In the genomic region with DNA sequence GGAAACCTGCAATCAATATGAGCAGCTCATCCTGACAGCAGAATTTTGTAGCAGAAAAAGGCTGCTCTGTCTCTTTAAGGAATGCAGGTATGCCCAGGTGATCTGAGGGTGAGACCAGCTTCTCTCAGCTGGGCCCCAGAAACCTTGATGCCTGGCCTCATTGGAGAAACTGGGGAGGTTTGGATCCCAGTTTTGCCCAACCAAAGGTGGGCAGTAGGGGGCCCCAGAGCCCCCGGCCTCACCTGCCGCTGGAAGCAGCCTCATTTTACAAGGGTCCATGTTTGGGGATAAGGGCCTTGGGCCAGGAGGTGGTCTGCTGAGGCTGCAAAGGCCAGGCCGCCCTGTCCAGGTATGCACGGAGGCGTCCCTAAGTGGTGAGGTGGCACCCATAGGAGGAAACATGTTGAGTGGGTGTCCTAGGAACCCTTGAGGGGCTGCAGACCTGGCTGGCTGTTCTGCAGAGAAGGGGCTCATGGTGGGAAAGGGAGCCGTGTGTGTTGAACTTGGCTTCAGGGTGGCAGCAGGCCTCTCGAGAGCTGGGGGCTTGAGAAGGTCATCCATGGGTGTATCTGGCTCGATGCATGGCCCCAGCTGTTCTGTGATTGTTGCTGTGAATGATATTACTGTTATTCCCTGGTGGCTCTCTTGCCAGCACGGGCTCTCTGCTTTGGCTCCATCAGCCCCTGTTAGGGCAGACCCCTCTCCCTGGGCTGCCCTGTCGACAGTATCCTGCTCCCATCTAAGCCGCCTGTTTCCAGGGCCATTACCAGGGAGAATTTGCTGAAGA, we compare ENCODE assay signal across 25 cellular contexts.
"Had no signal": no experiment of that assay in that cellular context is flagged by ENCODE, and none has a peak within 500 bp of the region (broad histone marks: within the 10 kb centered on the region; RNA-seq: fewer than 3 reads in every experiment).

No MANE protein-coding gene starts in this region.

- H3K4me3 ChIP-seq: ascending aorta, body of pancreas, MG63 had no signal

- H3K9ac ChIP-seq: KMS-11 had no signal

- H3K36me3 ChIP-seq: ascending aorta, MG63 had no signal

- H3K4me1 ChIP-seq: ascending aorta, body of pancreas had no signal

- H3K27me3 ChIP-seq: ascending aorta, body of pancreas, MG63 had no signal

- DNase-seq: activated CD4-positive, alpha-beta T cell treated with anti-CD3 and anti-CD28 coated beads for 48 hours; activated CD4-positive, alpha-beta T cell treated with anti-CD3 and anti-CD28 coated beads, Interleukin-2, amount 50 U/mL, for 4 hours; activated CD4-positive, CD25-positive, alpha-beta regulatory T cell treated with anti-CD3 and anti-CD28 coated beads, Interleukin-2, amount 50 U/mL, for 72 hours; activated CD8-positive, alpha-beta T cell treated with anti-CD3 and anti-CD28 coated beads, Interleukin-2, amount 10 ng/mL, durations not matched to agents 7 days and 5 days; activated effector memory CD4-positive, alpha-beta T cell treated with Interleukin-2 at 50 U/mL for 16 hours; activated naive CD4-positive, alpha-beta T cell; activated T-cell treated with anti-CD3 and anti-CD28 coated beads, Interleukin-2, amount 50 U/mL, for 24 hours; amniotic stem cell; body of pancreas; central memory CD4-positive, alpha-beta T cell; MG63; MV-4-11; NCI-H1105; NCI-H1436; NCI-H187; NCI-H2081; NCI-H510A treated with DMSO at 0.1 percent for 48 hours; NCI-H69; NK-92 treated with Interleukin-12 subunit alpha and Interleukin-12 subunit beta, amount 100 ng/mL, for 24 hours; OCI-M1; SHP77 treated with DMSO at 0.1 percent for 48 hours had no signal

- H3K9me3 ChIP-seq: ascending aorta, MG63 had no signal

- FAIRE-seq: bronchial epithelial cell had no signal

- H3K4me2 ChIP-seq: KMS-11 had no signal

- H3K27ac ChIP-seq: ascending aorta, body of pancreas, KMS-11 had no signal

- ATAC-seq: activated CD8-positive, alpha-beta T cell treated with anti-CD3 and anti-CD28 coated beads, Interleukin-2, amount 10 ng/mL, durations not matched to agents 7 days and 5 days; body of pancreas; Panc1 had no signal
